In the genomic region with DNA sequence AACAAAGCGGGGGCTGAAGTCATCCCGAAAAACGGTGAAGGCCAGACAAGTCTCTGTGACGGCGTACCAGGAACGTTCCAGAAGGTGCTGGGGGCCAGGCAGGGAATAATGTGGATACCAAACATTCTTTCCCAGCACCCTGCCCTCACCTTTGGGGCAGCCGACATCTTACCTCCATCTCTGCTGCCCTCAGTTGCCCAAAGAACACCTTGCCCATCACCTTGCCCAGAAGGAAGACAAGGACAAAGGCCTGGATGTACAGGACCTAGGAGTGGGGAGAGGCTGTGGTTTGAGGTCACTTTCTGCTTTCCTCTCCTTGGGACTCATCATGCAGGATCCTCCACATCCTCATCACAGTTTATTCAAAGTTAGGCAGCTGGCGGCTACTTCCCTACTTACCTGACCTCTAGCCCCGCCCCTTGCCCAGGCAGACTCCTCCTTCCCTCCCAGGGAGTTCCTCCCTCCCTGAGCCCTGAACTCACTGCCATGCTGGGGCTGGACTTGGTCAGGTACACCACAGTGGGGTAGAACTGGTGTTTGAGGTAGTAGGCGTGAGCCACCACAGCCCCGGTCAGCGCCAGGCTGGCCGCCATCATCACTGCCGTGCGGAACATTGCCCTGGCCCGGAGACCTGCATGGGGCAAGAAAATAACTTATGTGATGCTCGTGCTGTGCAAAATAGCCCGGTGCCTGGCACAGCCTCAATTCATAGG, we compare ENCODE assay signal across 8 cellular contexts. TPM values are rescaled to one million over a fixed set of nuclear protein-coding genes. Genes with fewer than 3 reads are reported as not detected.
DNase-seq lines count a peak whose midpoint lies in the region; ATAC-seq and TF ChIP-seq lines count a peak whose summit lies in the region.

No MANE protein-coding gene starts in this region.

- no peak overlapping the region for H2AFZ ChIP-seq in neuronal stem cell (ENCODE audit: low read length)

- no peak overlapping the region for H2AK5ac ChIP-seq in neuronal stem cell (ENCODE audit: low read depth, low read length)

- peak in 1 of 4 donors; percentile 40 for TF ChIP-seq POLR2A in esophagus squamous epithelium (IDR thresholded peaks at IDR 0.05)

- peak overlapping the region; percentile 99 for H3K4me2 ChIP-seq in DOHH2 (ENCODE audit: low read length)
- peak overlapping the region; percentile 95 for H3K4me2 ChIP-seq in neuronal stem cell (ENCODE audit: insufficient read depth, low read length, poor library complexity, severe bottlenecking)

- H3K4me1 ChIP-seq in DOHH2 (ENCODE audit: control insufficient read depth, low read length) (peaks cover 57% of the 10 kb centered on the region), esophagus squamous epithelium (peaks cover 22 to 54% (median 23%) of the 10 kb centered on the region in 3 donors), neuronal stem cell (ENCODE audit: control insufficient read depth in 2 of 2, insufficient read depth in 1 of 2, low read depth in 1 of 2, low read length in 2 of 2) (peaks cover 9 to 13% of the 10 kb centered on the region in 2 donors)

- H2BK5ac ChIP-seq in neuronal stem cell (ENCODE audit: low read length), result no peak overlapping the region

- no peak for ATAC-seq in HG03097 (IDR thresholded peaks at IDR 0.05; ENCODE audit: low FRiP score, unreplicated experiment)

- no peak overlapping the region for H4K8ac ChIP-seq in neuronal stem cell (ENCODE audit: low read depth, low read length)

- peaks cover 59% of the 10 kb centered on the region for H3K36me3 ChIP-seq in DOHH2 (ENCODE audit: control insufficient read depth, low read length)
- H3K36me3 ChIP-seq in esophagus squamous epithelium, result peaks cover 41 to 50% (median 42%) of the 10 kb centered on the region in 3 donors
- H3K36me3 ChIP-seq in neuronal stem cell (replicated peaks in 1 of 2; ENCODE audit: control insufficient read depth in 2 of 2, insufficient read depth in 2 of 2, low read length in 2 of 2), result peaks cover 43 to 46% of the 10 kb centered on the region in 2 donors

- H2BK15ac ChIP-seq in neuronal stem cell (ENCODE audit: low read length), result peak overlapping the region; percentile 27

- H3K9me3 ChIP-seq in DOHH2 (ENCODE audit: control insufficient read depth, insufficient read depth, low read length), result no peaks in the 10 kb centered on the region
- H3K9me3 ChIP-seq in esophagus squamous epithelium, result no peaks in the 10 kb centered on the region
- no peaks in the 10 kb centered on the region for H3K9me3 ChIP-seq in neuronal stem cell (replicated peaks in 1 of 2; ENCODE audit: control insufficient read depth in 2 of 2, insufficient read depth in 1 of 2, low read depth in 1 of 2, low read length in 2 of 2)

- no peak overlapping the region for H3K14ac ChIP-seq in neuronal stem cell (ENCODE audit: low read length)

- no peak overlapping the region for H2BK12ac ChIP-seq in neuronal stem cell (ENCODE audit: low read length)

- H2BK120ac ChIP-seq in neuronal stem cell (ENCODE audit: low read depth, low read length), result no peak overlapping the region

- no peaks in the 10 kb centered on the region for H3K9me2 ChIP-seq in DOHH2 (replicated peaks; ENCODE audit: control insufficient read depth, low read length)

- no peak overlapping the region for H3K4ac ChIP-seq in neuronal stem cell (ENCODE audit: low read length)

- H3K79me2 ChIP-seq in DOHH2 (ENCODE audit: control insufficient read depth, low read length), result peaks cover 58% of the 10 kb centered on the region

- peak overlapping the region; percentile 99 for H3K4me3 ChIP-seq in DOHH2 (ENCODE audit: low read length)
- peak overlapping the region; percentile 88 for H3K4me3 ChIP-seq in Jurkat, Clone E6-1 (ENCODE audit: low read length)
- peak overlapping the region; percentile 67 to 84 (median 76) for H3K4me3 ChIP-seq in esophagus squamous epithelium
- H3K4me3 ChIP-seq in neuronal stem cell (ENCODE audit: low read length in 2 of 2), result peak overlapping the region; percentile 27 to 79

- H3K18ac ChIP-seq in neuronal stem cell (ENCODE audit: low read length), result no peak overlapping the region

- intact Hi-C loops in esophagus squamous epithelium (cut with DNase I), result no loop called here

- no peak for DNase-seq in Jurkat, Clone E6-1 (ENCODE audit: low read depth, low spot score)
- DNase-seq in activated CD4-positive, alpha-beta T cell treated with anti-CD3 and anti-CD28 coated beads for 48 hours, result peak; percentile 85
- DNase-seq in esophagus squamous epithelium (lab: John Stamatoyannopoulos, UW), result no peak
- no peak for DNase-seq in neuronal stem cell (ENCODE audit: low spot score)
- no peak for DNase-seq in NCI-H1092 (lab: John Stamatoyannopoulos, UW)
- no peak for DNase-seq in amygdala (lab: John Stamatoyannopoulos, UW)

- peaks cover 23% of the 10 kb centered on the region; the same call in 1 of the 2 replicates for H4K20me1 ChIP-seq in DOHH2 (ENCODE audit: control insufficient read depth, insufficient read depth, low read depth, low read length)

- peak overlapping the region; percentile 89 for H3K9ac ChIP-seq in neuronal stem cell (ENCODE audit: low read depth, low read length, poor library complexity)

- H3K23ac ChIP-seq in neuronal stem cell (ENCODE audit: low read depth, low read length, poor library complexity), result peak overlapping the region; percentile 83

- TF ChIP-seq CTCF in DOHH2 (IDR thresholded peaks at IDR 0.05; ENCODE audit: low read depth, low read length, poor library complexity, severe bottlenecking) (no peak), esophagus squamous epithelium (IDR thresholded peaks at IDR 0.05) (no peak)

- no peaks in the 10 kb centered on the region for H3K27me3 ChIP-seq in DOHH2 (ENCODE audit: control insufficient read depth, low read length)
- H3K27me3 ChIP-seq in esophagus squamous epithelium, result no peaks in the 10 kb centered on the region
- H3K27me3 ChIP-seq in neuronal stem cell (ENCODE audit: control insufficient read depth in 3 of 3, insufficient read depth in 3 of 3, low read depth in 1 of 3, low read length in 3 of 3), result no peaks in the 10 kb centered on the region

- H4K91ac ChIP-seq in neuronal stem cell (ENCODE audit: low read depth, low read length, poor library complexity), result no peak overlapping the region

- peaks cover 49% of the 10 kb centered on the region for H3F3A ChIP-seq in DOHH2 (ENCODE audit: control insufficient read depth, insufficient read depth)

- WGBS in esophagus squamous epithelium, 2 donors, result 39 to 44% methylated on average over 5 to 16 of the region's 18 CpGs
- WGBS in neuronal stem cell (ENCODE audit: extremely low coverage in 2 of 2, insufficient read length in 2 of 2, insufficient replicate concordance in 1 of 2), 2 donors, result no CpG with 5 or more reads among the region's 18 CpGs

- H3K27ac ChIP-seq in DOHH2 (ENCODE audit: low read depth, low read length) (peak overlapping the region; percentile 100), esophagus squamous epithelium (peak overlapping the region; percentile 97 to 99 (median 98)), neuronal stem cell (replicated peaks; ENCODE audit: low read length) (no peak overlapping the region)

- H3K79me1 ChIP-seq in neuronal stem cell (ENCODE audit: low read depth, low read length), result peaks cover 18% of the 10 kb centered on the region

RNA-seq across cellular contexts. Expression of gene SYVN1, which starts 1.2 kb away (rescaled TPM):
- polyA plus RNA-seq in Jurkat, Clone E6-1 (2012; ENCODE audit: insufficient read depth, insufficient read length), result 30.1 TPM
- total RNA-seq in esophagus squamous epithelium, result 10 to 100 TPM; 20.4 to 39.3 (median 26.9) TPM
- 16.9 TPM for polyA plus RNA-seq in neuronal stem cell (2013, experiment 1 of 2)
- polyA plus RNA-seq in neuronal stem cell (2013, experiment 2 of 2), result 16.0 TPM

RNA-seq across cellular contexts. Expression of gene MRPL49, which starts 11.0 kb away (rescaled TPM):
- 94.3 TPM for polyA plus RNA-seq in Jurkat, Clone E6-1 (2012; ENCODE audit: insufficient read depth, insufficient read length)
- total RNA-seq in esophagus squamous epithelium, result 10 to 100 TPM; 68.1 to 76.2 (median 72.0) TPM
- 26.4 TPM for polyA plus RNA-seq in neuronal stem cell (2013, experiment 1 of 2)
- polyA plus RNA-seq in neuronal stem cell (2013, experiment 2 of 2), result 23.8 TPM

RNA-seq across cellular contexts. Expression of gene FAU, which starts 11.2 kb away (rescaled TPM):
- polyA plus RNA-seq in Jurkat, Clone E6-1 (2012; ENCODE audit: insufficient read depth, insufficient read length), result 1,669 TPM
- 100 to 1,000 TPM; 436 to 777 (median 528) TPM for total RNA-seq in esophagus squamous epithelium
- polyA plus RNA-seq in neuronal stem cell (2013, experiment 1 of 2), result 1,200 TPM
- 1,182 TPM for polyA plus RNA-seq in neuronal stem cell (2013, experiment 2 of 2)

RNA-seq across cellular contexts. Expression of gene ZNHIT2, which starts 15.6 kb away (rescaled TPM):
- 8.3 TPM for polyA plus RNA-seq in Jurkat, Clone E6-1 (2012; ENCODE audit: insufficient read depth, insufficient read length)
- total RNA-seq in esophagus squamous epithelium, result 10 to 100 TPM; 12.4 to 17.0 (median 16.5) TPM
- polyA plus RNA-seq in neuronal stem cell (2013, experiment 1 of 2), result 3.3 TPM
- polyA plus RNA-seq in neuronal stem cell (2013, experiment 2 of 2), result 3.4 TPM

RNA-seq across cellular contexts. Expression of gene TM7SF2, which starts 21.5 kb away (rescaled TPM):
- polyA plus RNA-seq in Jurkat, Clone E6-1 (2012; ENCODE audit: insufficient read depth, insufficient read length), result 42.4 TPM
- 10 to 100 TPM; 36.4 to 96.5 (median 74.7) TPM for total RNA-seq in esophagus squamous epithelium
- polyA plus RNA-seq in neuronal stem cell (2013, experiment 1 of 2), result 50.3 TPM
- 46.9 TPM for polyA plus RNA-seq in neuronal stem cell (2013, experiment 2 of 2)
